In the genomic region with DNA sequence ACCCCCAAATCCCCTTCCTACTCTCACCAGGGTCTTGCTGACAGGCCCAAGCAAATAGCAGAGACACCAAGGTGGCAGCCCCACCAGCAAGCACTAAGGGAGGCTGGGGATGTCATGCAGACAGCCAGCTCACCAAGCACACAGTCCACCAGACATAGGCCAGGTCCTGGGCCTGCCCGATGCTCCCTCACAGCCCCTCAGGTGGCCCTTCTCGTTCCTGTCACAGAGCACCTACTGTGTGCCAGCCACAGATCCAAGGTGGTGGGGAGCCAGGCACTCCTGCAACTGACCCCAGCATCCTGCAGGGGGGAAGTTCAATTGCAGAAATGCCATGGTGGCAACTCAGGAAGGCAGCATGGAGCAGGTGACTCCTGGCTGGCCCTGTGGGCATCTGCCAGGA, we compare ENCODE assay signal across 1 cellular context.
TF ChIP-seq lines count a peak whose summit lies in the region.

No MANE protein-coding gene starts in this region.

TF ChIP-seq in H1, 55 proteins besides CTCF, POLR2A, EP300 and RAD21 (continued from another document):
- TF ChIP-seq, protein P1, sequence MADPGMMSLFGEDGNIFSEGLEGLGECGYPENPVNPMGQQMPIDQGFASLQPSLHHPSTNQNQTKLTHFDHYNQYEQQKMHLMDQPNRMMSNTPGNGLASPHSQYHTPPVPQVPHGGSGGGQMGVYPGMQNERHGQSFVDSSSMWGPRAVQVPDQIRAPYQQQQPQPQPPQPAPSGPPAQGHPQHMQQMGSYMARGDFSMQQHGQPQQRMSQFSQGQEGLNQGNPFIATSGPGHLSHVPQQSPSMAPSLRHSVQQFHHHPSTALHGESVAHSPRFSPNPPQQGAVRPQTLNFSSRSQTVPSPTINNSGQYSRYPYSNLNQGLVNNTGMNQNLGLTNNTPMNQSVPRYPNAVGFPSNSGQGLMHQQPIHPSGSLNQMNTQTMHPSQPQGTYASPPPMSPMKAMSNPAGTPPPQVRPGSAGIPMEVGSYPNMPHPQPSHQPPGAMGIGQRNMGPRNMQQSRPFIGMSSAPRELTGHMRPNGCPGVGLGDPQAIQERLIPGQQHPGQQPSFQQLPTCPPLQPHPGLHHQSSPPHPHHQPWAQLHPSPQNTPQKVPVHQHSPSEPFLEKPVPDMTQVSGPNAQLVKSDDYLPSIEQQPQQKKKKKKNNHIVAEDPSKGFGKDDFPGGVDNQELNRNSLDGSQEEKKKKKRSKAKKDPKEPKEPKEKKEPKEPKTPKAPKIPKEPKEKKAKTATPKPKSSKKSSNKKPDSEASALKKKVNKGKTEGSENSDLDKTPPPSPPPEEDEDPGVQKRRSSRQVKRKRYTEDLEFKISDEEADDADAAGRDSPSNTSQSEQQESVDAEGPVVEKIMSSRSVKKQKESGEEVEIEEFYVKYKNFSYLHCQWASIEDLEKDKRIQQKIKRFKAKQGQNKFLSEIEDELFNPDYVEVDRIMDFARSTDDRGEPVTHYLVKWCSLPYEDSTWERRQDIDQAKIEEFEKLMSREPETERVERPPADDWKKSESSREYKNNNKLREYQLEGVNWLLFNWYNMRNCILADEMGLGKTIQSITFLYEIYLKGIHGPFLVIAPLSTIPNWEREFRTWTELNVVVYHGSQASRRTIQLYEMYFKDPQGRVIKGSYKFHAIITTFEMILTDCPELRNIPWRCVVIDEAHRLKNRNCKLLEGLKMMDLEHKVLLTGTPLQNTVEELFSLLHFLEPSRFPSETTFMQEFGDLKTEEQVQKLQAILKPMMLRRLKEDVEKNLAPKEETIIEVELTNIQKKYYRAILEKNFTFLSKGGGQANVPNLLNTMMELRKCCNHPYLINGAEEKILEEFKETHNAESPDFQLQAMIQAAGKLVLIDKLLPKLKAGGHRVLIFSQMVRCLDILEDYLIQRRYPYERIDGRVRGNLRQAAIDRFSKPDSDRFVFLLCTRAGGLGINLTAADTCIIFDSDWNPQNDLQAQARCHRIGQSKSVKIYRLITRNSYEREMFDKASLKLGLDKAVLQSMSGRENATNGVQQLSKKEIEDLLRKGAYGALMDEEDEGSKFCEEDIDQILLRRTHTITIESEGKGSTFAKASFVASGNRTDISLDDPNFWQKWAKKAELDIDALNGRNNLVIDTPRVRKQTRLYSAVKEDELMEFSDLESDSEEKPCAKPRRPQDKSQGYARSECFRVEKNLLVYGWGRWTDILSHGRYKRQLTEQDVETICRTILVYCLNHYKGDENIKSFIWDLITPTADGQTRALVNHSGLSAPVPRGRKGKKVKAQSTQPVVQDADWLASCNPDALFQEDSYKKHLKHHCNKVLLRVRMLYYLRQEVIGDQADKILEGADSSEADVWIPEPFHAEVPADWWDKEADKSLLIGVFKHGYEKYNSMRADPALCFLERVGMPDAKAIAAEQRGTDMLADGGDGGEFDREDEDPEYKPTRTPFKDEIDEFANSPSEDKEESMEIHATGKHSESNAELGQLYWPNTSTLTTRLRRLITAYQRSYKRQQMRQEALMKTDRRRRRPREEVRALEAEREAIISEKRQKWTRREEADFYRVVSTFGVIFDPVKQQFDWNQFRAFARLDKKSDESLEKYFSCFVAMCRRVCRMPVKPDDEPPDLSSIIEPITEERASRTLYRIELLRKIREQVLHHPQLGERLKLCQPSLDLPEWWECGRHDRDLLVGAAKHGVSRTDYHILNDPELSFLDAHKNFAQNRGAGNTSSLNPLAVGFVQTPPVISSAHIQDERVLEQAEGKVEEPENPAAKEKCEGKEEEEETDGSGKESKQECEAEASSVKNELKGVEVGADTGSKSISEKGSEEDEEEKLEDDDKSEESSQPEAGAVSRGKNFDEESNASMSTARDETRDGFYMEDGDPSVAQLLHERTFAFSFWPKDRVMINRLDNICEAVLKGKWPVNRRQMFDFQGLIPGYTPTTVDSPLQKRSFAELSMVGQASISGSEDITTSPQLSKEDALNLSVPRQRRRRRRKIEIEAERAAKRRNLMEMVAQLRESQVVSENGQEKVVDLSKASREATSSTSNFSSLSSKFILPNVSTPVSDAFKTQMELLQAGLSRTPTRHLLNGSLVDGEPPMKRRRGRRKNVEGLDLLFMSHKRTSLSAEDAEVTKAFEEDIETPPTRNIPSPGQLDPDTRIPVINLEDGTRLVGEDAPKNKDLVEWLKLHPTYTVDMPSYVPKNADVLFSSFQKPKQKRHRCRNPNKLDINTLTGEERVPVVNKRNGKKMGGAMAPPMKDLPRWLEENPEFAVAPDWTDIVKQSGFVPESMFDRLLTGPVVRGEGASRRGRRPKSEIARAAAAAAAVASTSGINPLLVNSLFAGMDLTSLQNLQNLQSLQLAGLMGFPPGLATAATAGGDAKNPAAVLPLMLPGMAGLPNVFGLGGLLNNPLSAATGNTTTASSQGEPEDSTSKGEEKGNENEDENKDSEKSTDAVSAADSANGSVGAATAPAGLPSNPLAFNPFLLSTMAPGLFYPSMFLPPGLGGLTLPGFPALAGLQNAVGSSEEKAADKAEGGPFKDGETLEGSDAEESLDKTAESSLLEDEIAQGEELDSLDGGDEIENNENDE (IDR thresholded peaks at IDR 0.05; ENCODE audit: insufficient replicate concordance, low read length) = no peak
- TF ChIP-seq TAF7 (optimal IDR thresholded peaks at IDR 0.05; ENCODE audit: borderline replicate concordance, low read depth, low read length) = no peak
- TF ChIP-seq TBP (IDR thresholded peaks at IDR 0.05; ENCODE audit: low read depth, low read length) = no peak
- TF ChIP-seq SIX5 (IDR thresholded peaks at IDR 0.05; ENCODE audit: low read depth, low read length) = no peak
- TF ChIP-seq GABPA (IDR thresholded peaks at IDR 0.05; ENCODE audit: borderline replicate concordance, insufficient read depth, low read length) = no peak
- no peak for TF ChIP-seq HDAC6 (IDR thresholded peaks at IDR 0.05; ENCODE audit: low read depth, low read length)
- TF ChIP-seq TCF12 (IDR thresholded peaks at IDR 0.05; ENCODE audit: low read depth, low read length) = no peak
- TF ChIP-seq MAFK (IDR thresholded peaks at IDR 0.05; ENCODE audit: low read depth, low read length) = no peak
- no peak for TF ChIP-seq FOSL1 (IDR thresholded peaks at IDR 0.05; ENCODE audit: insufficient read depth, low read depth, low read length)
- TF ChIP-seq POLR2AphosphoS5 (IDR thresholded peaks at IDR 0.05; ENCODE audit: low read depth, low read length) = no peak
- TF ChIP-seq CEBPB (IDR thresholded peaks at IDR 0.05; ENCODE audit: low read depth, low read length) = no peak
- TF ChIP-seq KDM4A (IDR thresholded peaks at IDR 0.05; ENCODE audit: low read depth, low read length, severe bottlenecking) = no peak
- no peak for TF ChIP-seq KDM1A (IDR thresholded peaks at IDR 0.05; ENCODE audit: borderline replicate concordance, low read length)
- TF ChIP-seq ASH2L (IDR thresholded peaks at IDR 0.05; ENCODE audit: low read length) = no peak
- TF ChIP-seq ATF3 (IDR thresholded peaks at IDR 0.05; ENCODE audit: insufficient read depth, low read depth, low read length) = no peak
- no peak for TF ChIP-seq CBX5 (IDR thresholded peaks at IDR 0.05; ENCODE audit: low read depth, low read length)
- TF ChIP-seq SP2 (IDR thresholded peaks at IDR 0.05; ENCODE audit: low read length) = no peak
- no peak for TF ChIP-seq BRCA1 (IDR thresholded peaks at IDR 0.05; ENCODE audit: low read depth, low read length)
